Comparison of ENCODE assay signal across 8 cellular contexts in genomic region chr17:40819528-40820125, GRCh38. TPM values are rescaled to one million over a fixed set of nuclear protein-coding genes. Genes with fewer than 3 reads are reported as not detected.
DNase-seq lines count a peak whose midpoint lies in the region; ATAC-seq, FAIRE-seq and TF ChIP-seq lines count a peak whose summit lies in the region.

No MANE protein-coding gene starts in this region.

- no peaks in the 10 kb centered on the region for H3K27me3 ChIP-seq in BLaER1 treated with 17β-estradiol and CSF1 and Interleukin-3, amounts not matched to agents 10 nM and 100 nM
- H3K27me3 ChIP-seq in Karpas-422 (ENCODE audit: low read length) (no peaks in the 10 kb centered on the region), transverse colon (peaks cover 3% of the 10 kb centered on the region)

- H2AFZ ChIP-seq in Karpas-422 (ENCODE audit: low read length), result no peak overlapping the region

- H3K79me2 ChIP-seq in Karpas-422 (ENCODE audit: low read length), result peaks cover 63% of the 10 kb centered on the region

- WGBS in lower leg skin, 2 donors, result 37 to 45% methylated on average over 9 of the region's 9 CpGs
- WGBS in transverse colon (ENCODE audit: low coverage in 1 of 2), 2 donors, result 56 to 63% methylated on average over 7 to 9 of the region's 9 CpGs

- H3K4me3 Mint-ChIP-seq in central memory CD8-positive, alpha-beta T cell, result peak overlapping the region; percentile 86

- H3K4me1 Mint-ChIP-seq in central memory CD8-positive, alpha-beta T cell, result peaks cover 21% of the 10 kb centered on the region

- intact Hi-C loops in lower leg skin (cut with DNase I; ENCODE audit: low total_unique reads), result no loop called here
- intact Hi-C loops in transverse colon (cut with DNase I; ENCODE audit: low total_unique reads), result no loop called here

- H3K9me2 ChIP-seq in Karpas-422 (replicated peaks; ENCODE audit: insufficient read depth, low read length), result no peaks in the 10 kb centered on the region

- in situ Hi-C loops in transverse colon (cut with MboI; ENCODE audit: low pct_ligation_motif_present in 1 of 4, low pct_unique_long_range_greater_than_20kb in 1 of 4, low sequenced_read_pairs in 3 of 4), result loop anchor here in 3 of 4 donors (25.0 kb wide), 2 partner anchors 518 to 843 kb away; no protein-coding TSS in a partner anchor

- H3K36me3 ChIP-seq in BLaER1 treated with 17β-estradiol and CSF1 and Interleukin-3, amounts not matched to agents 10 nM and 100 nM, result peaks cover 9 to 26% (median 17%) of the 10 kb centered on the region in 11 experiments
- H3K36me3 ChIP-seq in Karpas-422 (ENCODE audit: insufficient read depth, low read length) (peaks cover 13% of the 10 kb centered on the region), transverse colon (peaks cover 0 to 10% (median 0%) of the 10 kb centered on the region in 4 donors)

- peak overlapping the region; percentile 88 to 95 (median 93); a peak in 21 of 22 replicates for H3K27ac ChIP-seq in BLaER1 treated with 17β-estradiol and CSF1 and Interleukin-3, amounts not matched to agents 10 nM and 100 nM
- H3K27ac ChIP-seq in Karpas-422 (ENCODE audit: low read length), result peak overlapping the region; percentile 80
- H3K27ac ChIP-seq in transverse colon, result peak overlapping the region; percentile 84 to 92 (median 88)

- H3K36me3 Mint-ChIP-seq in central memory CD8-positive, alpha-beta T cell (ENCODE audit: insufficient read depth), result peaks cover 18% of the 10 kb centered on the region

- peak; percentile 50 for DNase-seq in Karpas-422
- DNase-seq in central memory CD8-positive, alpha-beta T cell (ENCODE audit: low spot score in 2 of 2), result no peak
- DNase-seq in lower leg skin (ENCODE audit: low spot score in 2 of 2), result no peak
- no peak for DNase-seq in transverse colon
- no peak for DNase-seq in NCI-H2029 (lab: John Stamatoyannopoulos, UW)
- DNase-seq in foreskin melanocyte, result no peak
- no peak for DNase-seq in D721Med (ENCODE audit: insufficient read length, low spot score)

- TF ChIP-seq CTCF in lower leg skin (IDR thresholded peaks at IDR 0.05) (no peak), transverse colon (IDR thresholded peaks at IDR 0.05) (no peak), D721Med (IDR thresholded peaks at IDR 0.05; ENCODE audit: insufficient read depth, missing control alignments) (no peak)

- no peak for TF ChIP-seq EP300 in transverse colon (IDR thresholded peaks at IDR 0.05; ENCODE audit: low read depth)

- H3K27me3 Mint-ChIP-seq in central memory CD8-positive, alpha-beta T cell, result peaks cover 6% of the 10 kb centered on the region

- H4K20me1 ChIP-seq in BLaER1 treated with 17β-estradiol and CSF1 and Interleukin-3, amounts not matched to agents 10 nM and 100 nM, result no peaks in the 10 kb centered on the region
- H4K20me1 ChIP-seq in Karpas-422 (ENCODE audit: insufficient read depth, low read depth, low read length), result no peaks in the 10 kb centered on the region

- H3K9me3 ChIP-seq in BLaER1 treated with 17β-estradiol and CSF1 and Interleukin-3, amounts not matched to agents 10 nM and 100 nM (replicated peaks in 1 of 11), result peaks cover 0 to 19% (median 7%) of the 10 kb centered on the region in 11 experiments; a peak in 11 of 22 replicates
- H3K9me3 ChIP-seq in Karpas-422 (ENCODE audit: low read length) (no peaks in the 10 kb centered on the region), transverse colon (no peaks in the 10 kb centered on the region)

- TF ChIP-seq POLR2A in lower leg skin (IDR thresholded peaks at IDR 0.05), result no peak
- TF ChIP-seq POLR2A in transverse colon (IDR thresholded peaks at IDR 0.05), result no peak

- H3K4me2 ChIP-seq in BLaER1 treated with 17β-estradiol and CSF1 and Interleukin-3, amounts not matched to agents 10 nM and 100 nM, result peak overlapping the region; percentile 62 to 97 (median 73)
- peak overlapping the region; percentile 94 for H3K4me2 ChIP-seq in Karpas-422 (ENCODE audit: low read depth, low read length, poor library complexity, severe bottlenecking)

- no peak for FAIRE-seq in D721Med (lab: Jason Lieb, UNC)

- H3K9me3 Mint-ChIP-seq in central memory CD8-positive, alpha-beta T cell, result peaks cover 7% of the 10 kb centered on the region

- ATAC-seq in central memory CD8-positive, alpha-beta T cell (replicated peaks; ENCODE audit: extremely low read depth, poor library complexity, severe bottlenecking), result no peak

- peak overlapping the region; percentile 57 for H3K27ac Mint-ChIP-seq in central memory CD8-positive, alpha-beta T cell (ENCODE audit: low read depth)

- peaks cover 4 to 24% (median 9%) of the 10 kb centered on the region in 10 experiments; a peak in 12 of 20 replicates for H3K4me1 ChIP-seq in BLaER1 treated with 17β-estradiol and CSF1 and Interleukin-3, amounts not matched to agents 10 nM and 100 nM
- peaks cover 28% of the 10 kb centered on the region for H3K4me1 ChIP-seq in Karpas-422 (ENCODE audit: low read length)
- H3K4me1 ChIP-seq in transverse colon, result peaks cover 0 to 18% (median 5%) of the 10 kb centered on the region in 4 donors

- H3K9ac ChIP-seq in BLaER1 treated with 17β-estradiol and CSF1 and Interleukin-3, amounts not matched to agents 10 nM and 100 nM, result peak overlapping the region in 10 of 11 experiments; percentile 83 to 95 (median 90); a peak in 15 of 22 replicates
- H3K9ac ChIP-seq in Karpas-422 (ENCODE audit: low read length), result peak overlapping the region; percentile 87

- peak overlapping the region; percentile 67 to 92 (median 77) for H3K4me3 ChIP-seq in BLaER1 treated with 17β-estradiol and CSF1 and Interleukin-3, amounts not matched to agents 10 nM and 100 nM
- H3K4me3 ChIP-seq in Karpas-422 (ENCODE audit: low read length), result peak overlapping the region; percentile 96
- H3K4me3 ChIP-seq in lower leg skin (ENCODE audit: low read depth, poor library complexity, severe bottlenecking), result peak overlapping the region; percentile 29
- H3K4me3 ChIP-seq in transverse colon, result peak overlapping the region in 3 of 4 donors; percentile 73 to 79 (median 78)

RNA-seq across cellular contexts. Expression of gene KRT10, which starts 2.8 kb away (rescaled TPM):
- 14.9 and 21.6 TPM in 2 replicates for total RNA-seq in Karpas-422 (2014; rRNA removed; shearing (Covaris generic); ENCODE audit: low replicate concordance)
- total RNA-seq in lower leg skin (1,000 to 10,000 TPM; 4,878 to 8,317 (median 6,442) TPM), transverse colon (10 to 100 TPM in 2 of 4 donors, 1 to 10 TPM in 1, not detected in 1; 2.2 to 12.7 (median 11.7) TPM)

RNA-seq across cellular contexts. Expression of gene KRT28, which starts 19.9 kb away (rescaled TPM):
- total RNA-seq in Karpas-422 (2014; rRNA removed; shearing (Covaris generic); ENCODE audit: low replicate concordance), result not detected in 2 replicates
- total RNA-seq in lower leg skin (1 to 10 TPM in 1 of 4 donors, not detected in 3; 6.0 TPM), transverse colon (not detected)

RNA-seq across cellular contexts. Expression of gene KRT27, which starts 37.3 kb away (rescaled TPM):
- not detected in 2 replicates for total RNA-seq in Karpas-422 (2014; rRNA removed; shearing (Covaris generic); ENCODE audit: low replicate concordance)
- total RNA-seq in lower leg skin (10 to 100 TPM in 1 of 4 donors, 1 to 10 TPM in 1, under 1 TPM in 1, not detected in 1; 0.52 to 69.8 (median 1.3) TPM), transverse colon (1 to 10 TPM in 1 of 4 donors, not detected in 3; 1.1 TPM)

RNA-seq across cellular contexts. Expression of gene KRT12, which starts 47.4 kb away (rescaled TPM):
- total RNA-seq in Karpas-422 (2014; rRNA removed; shearing (Covaris generic); ENCODE audit: low replicate concordance), result not detected in 2 replicates
- total RNA-seq in lower leg skin, result not detected
- total RNA-seq in transverse colon, result 10 to 100 TPM in 1 of 4 donors, 1 to 10 TPM in 1, under 1 TPM in 1, not detected in 1; 0.40 to 20.0 (median 3.8) TPM

RNA-seq across cellular contexts. Expression of gene KRT26, which starts 47.6 kb away (rescaled TPM):
- total RNA-seq in Karpas-422 (2014; rRNA removed; shearing (Covaris generic); ENCODE audit: low replicate concordance), result not detected in 2 replicates
- total RNA-seq in lower leg skin (1 to 10 TPM in 1 of 4 donors, not detected in 3; 9.2 TPM), transverse colon (not detected)

Comparison
In these comparisons a context has a peak if more than half of its experiments do, and no peak if none do; other contexts are left out.
1. H3K4me3 ChIP-seq: peak in every context shown above with its lines; median percentile 96 in Karpas-422; 78 in transverse colon; 77 in BLaER1 treated with 17β-estradiol and CSF1 and Interleukin-3, amounts not matched to agents 10 nM and 100 nM; 29 in lower leg skin.
2. RNA of gene KRT10, which starts 2.8 kb away (total RNA-seq): 4,878 to 8,317 TPM in lower leg skin; 14.9 to 21.6 TPM in Karpas-422 and 2.2 to 12.7 TPM in transverse colon; every median in the first group is over 100 times any median in the second.
3. Peak in every context shown above with its lines, with median percentiles within 50 percentile points of each other: H3K27ac ChIP-seq.